ENCODE assay signal across 1 cellular context in the genomic region with DNA sequence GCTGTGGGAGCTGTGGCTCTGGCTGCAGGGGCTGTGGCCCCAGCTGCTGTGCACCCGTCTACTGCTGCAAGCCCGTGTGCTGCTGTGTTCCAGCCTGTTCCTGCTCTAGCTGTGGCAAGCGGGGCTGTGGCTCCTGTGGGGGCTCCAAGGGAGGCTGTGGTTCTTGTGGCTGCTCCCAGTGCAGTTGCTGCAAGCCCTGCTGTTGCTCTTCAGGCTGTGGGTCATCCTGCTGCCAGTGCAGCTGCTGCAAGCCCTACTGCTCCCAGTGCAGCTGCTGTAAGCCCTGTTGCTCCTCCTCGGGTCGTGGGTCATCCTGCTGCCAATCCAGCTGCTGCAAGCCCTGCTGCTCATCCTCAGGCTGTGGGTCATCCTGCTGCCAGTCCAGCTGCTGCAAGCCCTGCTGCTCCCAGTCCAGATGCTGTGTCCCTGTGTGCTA.
TF ChIP-seq lines count a peak whose summit lies in the region.

No MANE protein-coding gene starts in this region.

TF ChIP-seq in H1, 55 proteins besides CTCF, POLR2A, EP300 and RAD21:
- TF ChIP-seq SP4 (IDR thresholded peaks at IDR 0.05; ENCODE audit: low read length) (no peak), CTBP2 (IDR thresholded peaks at IDR 0.05; ENCODE audit: borderline replicate concordance, insufficient read depth, insufficient read length, low read length) (no peak), POLR2AphosphoS5 (IDR thresholded peaks at IDR 0.05; ENCODE audit: low read depth, low read length) (no peak), SRF (IDR thresholded peaks at IDR 0.05; ENCODE audit: low read depth, low read length) (no peak), BCL11A (IDR thresholded peaks at IDR 0.05; ENCODE audit: low read depth in 2 of 2, low read length in 2 of 2) (no peak), CHD2 (IDR thresholded peaks at IDR 0.05; ENCODE audit: low read length) (no peak), NANOG (IDR thresholded peaks at IDR 0.05; ENCODE audit: insufficient read depth, low read depth, low read length, poor library complexity, severe bottlenecking) (no peak), TCF12 (IDR thresholded peaks at IDR 0.05; ENCODE audit: low read depth, low read length) (no peak), SP1 (IDR thresholded peaks at IDR 0.05; ENCODE audit: low read depth, low read length) (no peak), SP2 (IDR thresholded peaks at IDR 0.05; ENCODE audit: low read length) (no peak), HDAC6 (IDR thresholded peaks at IDR 0.05; ENCODE audit: low read depth, low read length) (no peak), TAF1 (IDR thresholded peaks at IDR 0.05; ENCODE audit: low read depth, low read length) (no peak), FOSL1 (IDR thresholded peaks at IDR 0.05; ENCODE audit: insufficient read depth, low read depth, low read length) (no peak)
- TF ChIP-seq, protein P1, sequence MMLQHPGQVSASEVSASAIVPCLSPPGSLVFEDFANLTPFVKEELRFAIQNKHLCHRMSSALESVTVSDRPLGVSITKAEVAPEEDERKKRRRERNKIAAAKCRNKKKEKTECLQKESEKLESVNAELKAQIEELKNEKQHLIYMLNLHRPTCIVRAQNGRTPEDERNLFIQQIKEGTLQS (IDR thresholded peaks at IDR 0.05; ENCODE audit: insufficient read depth, low read depth, low read length) = no peak
